Comparison of ENCODE assay signal across 8 cellular contexts in the genomic region with DNA sequence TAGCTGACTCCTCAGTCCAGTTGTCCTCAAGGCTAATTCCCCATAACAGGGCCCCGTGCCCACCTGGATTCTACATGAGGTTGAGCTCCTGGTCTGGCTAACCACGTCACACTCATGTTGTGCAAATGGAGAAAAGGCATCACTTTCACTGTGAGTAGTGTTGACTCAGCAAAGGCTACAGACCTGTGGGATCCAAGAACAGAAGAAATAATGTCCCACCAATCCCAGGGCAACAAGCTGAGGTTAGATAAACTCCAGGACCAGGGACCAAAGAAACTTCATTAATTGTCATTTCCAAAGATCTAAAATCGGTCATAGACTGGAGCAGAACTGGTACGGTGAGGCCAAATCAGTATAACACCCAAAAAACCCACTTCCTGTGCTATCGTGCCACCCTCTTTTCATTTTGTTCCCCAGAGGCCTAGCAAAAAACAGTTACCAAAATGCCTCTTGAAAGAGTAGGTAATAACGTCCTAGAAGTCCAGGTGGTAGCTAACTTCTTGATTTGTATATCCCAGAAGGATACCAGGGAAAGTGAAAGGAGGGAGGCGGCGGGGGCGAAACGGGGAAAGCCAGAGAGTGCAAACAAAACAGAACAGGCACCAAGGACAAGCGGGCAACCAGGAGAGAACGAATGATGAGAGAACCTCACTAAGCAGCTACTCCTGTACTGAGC. TPM values are rescaled to one million over a fixed set of nuclear protein-coding genes. Genes with fewer than 3 reads are reported as not detected.
DNase-seq lines count a peak whose midpoint lies in the region; ATAC-seq and TF ChIP-seq lines count a peak whose summit lies in the region.

No MANE protein-coding gene starts in this region.

- WGBS in mesendoderm (ENCODE audit: extremely low coverage, insufficient coverage, low lambda C conversion rate), result no CpG with 5 or more reads among the region's 12 CpGs

- TF ChIP-seq CTCF in CD14-positive monocyte (IDR thresholded peaks at IDR 0.05) (no peak), KMS-11 (conservative IDR thresholded peaks at IDR 0.05; ENCODE audit: low read depth, low read length) (no peak), upper lobe of right lung (IDR thresholded peaks at IDR 0.05) (no peak)

- no peaks in the 10 kb centered on the region for H4K20me1 ChIP-seq in KMS-11 (ENCODE audit: insufficient read depth)

- H3K4me2 ChIP-seq in KMS-11, result 0 out of 2 replicates have a peak overlapping the region, but pooled peaks have one; percentile 72
- H3K4me2 ChIP-seq in mesendoderm (ENCODE audit: low read length), result no peak overlapping the region

- H2AFZ ChIP-seq in KMS-11 (ENCODE audit: low read depth), result no peak overlapping the region

- peaks cover 42 to 48% of the 10 kb centered on the region in 2 donors for H3K36me3 Mint-ChIP-seq in CD14-positive monocyte

- intact Hi-C loops in CD14-positive monocyte (cut with micrococcal nuclease), result loop anchor here (5.0 kb wide), 2 partner anchors 443 to 458 kb away; partner anchors contain the start of genes BUD13 (in 1 of the 2) and ZPR1 (in 1 of the 2)
- intact Hi-C loops in upper lobe of right lung (cut with DNase I), result no loop called here

- H3K4me1 Mint-ChIP-seq in CD14-positive monocyte, result peaks cover 36% of the 10 kb centered on the region

- no peak overlapping the region for H2BK120ac ChIP-seq in mesendoderm (ENCODE audit: low read depth, low read length)

- H3K4me3 Mint-ChIP-seq in CD14-positive monocyte, result peak overlapping the region in 1 of 2 donors; percentile 94

- H3K27ac Mint-ChIP-seq in CD14-positive monocyte, result peak overlapping the region in 6 of 7 donors; percentile 54 to 98 (median 70)

- H3K4me1 ChIP-seq in KMS-11 (ENCODE audit: low read depth, poor library complexity, severe bottlenecking) (peaks cover 13% of the 10 kb centered on the region), mesendoderm (ENCODE audit: control insufficient read depth, low read depth, low read length) (no peaks in the 10 kb centered on the region), upper lobe of right lung (peaks cover 14% of the 10 kb centered on the region)

- H3K4ac ChIP-seq in mesendoderm (ENCODE audit: low read depth, low read length), result no peak overlapping the region

- H3K9ac ChIP-seq in KMS-11 (no peak overlapping the region), mesendoderm (ENCODE audit: low read length) (peak overlapping the region; percentile 11)

- peaks cover 17% of the 10 kb centered on the region for H3K79me1 ChIP-seq in mesendoderm (ENCODE audit: low read length)

- H4K5ac ChIP-seq in mesendoderm (ENCODE audit: low read length), result no peak overlapping the region

- H3K56ac ChIP-seq in mesendoderm (ENCODE audit: low read length), result no peak overlapping the region

- no peak overlapping the region for H2AK5ac ChIP-seq in mesendoderm (ENCODE audit: low read length)

- no peak for ATAC-seq in upper lobe of right lung

- no peak overlapping the region for H3K23ac ChIP-seq in mesendoderm (ENCODE audit: low read length)

- DNase-seq in CD14-positive monocyte (ENCODE audit: low spot score) (no peak), mesendoderm (no peak), upper lobe of right lung (no peak), kidney glomerular epithelial cell (lab: John Stamatoyannopoulos, UW) (no peak), glomerular visceral epithelial cell (ENCODE audit: extremely low spot score) (no peak), OCI-M2 (lab: John Stamatoyannopoulos, UW; ENCODE audit: unreplicated experiment) (no peak)
- peak; percentile 32 for DNase-seq in activated effector memory CD4-positive, alpha-beta T cell treated with Interleukin-2 at 50 U/mL for 16 hours

- H3K9me3 ChIP-seq in upper lobe of right lung, result no peaks in the 10 kb centered on the region

- H3K9me3 Mint-ChIP-seq in CD14-positive monocyte, result no peaks in the 10 kb centered on the region

- H3K18ac ChIP-seq in mesendoderm (ENCODE audit: low read length), result no peak overlapping the region

- H3K36me3 ChIP-seq in KMS-11 (ENCODE audit: insufficient read depth) (no peaks in the 10 kb centered on the region), mesendoderm (ENCODE audit: control insufficient read depth, insufficient read depth, low read length) (peaks cover 4% of the 10 kb centered on the region), upper lobe of right lung (peaks cover 44% of the 10 kb centered on the region)

- no peak overlapping the region for H4K8ac ChIP-seq in mesendoderm (ENCODE audit: low read depth, low read length)

- no peak overlapping the region for H2BK15ac ChIP-seq in mesendoderm (replicated peaks; ENCODE audit: low read depth)

- no peak overlapping the region for H3K4me3 ChIP-seq in KMS-11 (IDR thresholded peaks at IDR 0.05; ENCODE audit: insufficient read depth, low read depth, low read length)
- no peak overlapping the region for H3K4me3 ChIP-seq in mesendoderm (ENCODE audit: low read length)
- H3K4me3 ChIP-seq in upper lobe of right lung, result peak overlapping the region; percentile 92

- H3K79me2 ChIP-seq in KMS-11 (ENCODE audit: insufficient read depth, low read depth), result peaks cover 11% of the 10 kb centered on the region; the same call in 1 of the 2 replicates
- peaks cover 19% of the 10 kb centered on the region for H3K79me2 ChIP-seq in mesendoderm (ENCODE audit: control insufficient read depth, insufficient read depth, low read length)

- no peaks in the 10 kb centered on the region for H3K27me3 Mint-ChIP-seq in CD14-positive monocyte (ENCODE audit: low read depth in 3 of 3)

- H3K27ac ChIP-seq in KMS-11 (no peak overlapping the region), mesendoderm (ENCODE audit: low read depth, low read length) (no peak overlapping the region), upper lobe of right lung (peak overlapping the region; percentile 36)

- H3K27me3 ChIP-seq in KMS-11 (ENCODE audit: insufficient read depth, low read depth) (no peaks in the 10 kb centered on the region), mesendoderm (ENCODE audit: insufficient read depth, low read length, poor library complexity) (no peaks in the 10 kb centered on the region), upper lobe of right lung (no peaks in the 10 kb centered on the region)

- no peak overlapping the region for H2BK5ac ChIP-seq in mesendoderm (ENCODE audit: low read length)

RNA-seq across cellular contexts. Expression of gene PCSK7, which starts 1.4 kb away (rescaled TPM):
- polyA plus RNA-seq in CD14-positive monocyte, result 1 to 10 TPM; 6.1 to 9.5 TPM
- polyA plus RNA-seq in mesendoderm (2013, experiment 1 of 2), result 15.6 TPM
- polyA plus RNA-seq in mesendoderm (2013, experiment 2 of 2), result 15.8 TPM
- total RNA-seq in upper lobe of right lung, result 57.8 TPM

RNA-seq across cellular contexts. Expression of gene RNF214, which starts 2.0 kb away (rescaled TPM):
- 1 to 10 TPM; 6.4 to 7.8 TPM for polyA plus RNA-seq in CD14-positive monocyte
- 16.9 TPM for polyA plus RNA-seq in mesendoderm (2013, experiment 1 of 2)
- 16.0 TPM for polyA plus RNA-seq in mesendoderm (2013, experiment 2 of 2)
- total RNA-seq in upper lobe of right lung, result 27.1 TPM

RNA-seq across cellular contexts. Expression of gene TAGLN, which starts 31.3 kb away (rescaled TPM):
- polyA plus RNA-seq in CD14-positive monocyte, result 1 to 10 TPM; 3.6 to 4.0 TPM
- 928 TPM for polyA plus RNA-seq in mesendoderm (2013, experiment 1 of 2)
- 989 TPM for polyA plus RNA-seq in mesendoderm (2013, experiment 2 of 2)
- total RNA-seq in upper lobe of right lung, result 465 TPM

RNA-seq across cellular contexts. Expression of gene SIDT2, which starts 51.9 kb away (rescaled TPM):
- 10 to 100 TPM; 21.8 to 41.8 TPM for polyA plus RNA-seq in CD14-positive monocyte
- 9.6 TPM for polyA plus RNA-seq in mesendoderm (2013, experiment 1 of 2)
- polyA plus RNA-seq in mesendoderm (2013, experiment 2 of 2), result 8.7 TPM
- 107 TPM for total RNA-seq in upper lobe of right lung
